In genomic region chr1:156602557-156602993, GRCh38 we compare ENCODE assay signal across 9 cellular contexts. TPM values are rescaled to one million over a fixed set of nuclear protein-coding genes. Genes with fewer than 3 reads are reported as not detected.
A peak's percentile ranks its signal among the peaks of the same experiment; 100 is the strongest.
DNase-seq lines count a peak whose midpoint lies in the region; ATAC-seq lines count a peak whose summit lies in the region.
"Had no signal": no experiment of that assay in that cellular context is flagged by ENCODE, and none has a peak within 500 bp of the region (broad histone marks: within the 10 kb centered on the region; RNA-seq: fewer than 3 reads in every experiment).

No MANE protein-coding gene starts in this region.

- H3K27ac Mint-ChIP-seq in activated naive CD8-positive, alpha-beta T cell treated with anti-CD3 and anti-CD28 coated beads for 36 hours, result peak overlapping the region; percentile 71
- peak overlapping the region in 8 of 10 donors; percentile 40 to 91 (median 84) for H3K27ac Mint-ChIP-seq in naive thymus-derived CD8-positive, alpha-beta T cell

- peak; percentile 30 for DNase-seq in G401 (ENCODE audit: low spot score)
- peak; percentile 80 for DNase-seq in Karpas-422
- no peak for DNase-seq in activated naive CD8-positive, alpha-beta T cell treated with anti-CD3 and anti-CD28 coated beads for 36 hours
- DNase-seq in naive thymus-derived CD8-positive, alpha-beta T cell, result peak in 1 of 10 donors; percentile 35
- DNase-seq in effector CD4-positive, alpha-beta T cell, result no peak
- no peak for DNase-seq in NCI-H2029 (lab: John Stamatoyannopoulos, UW)

- peaks cover 14% of the 10 kb centered on the region for H3K36me3 ChIP-seq in Karpas-422 (ENCODE audit: insufficient read depth, low read length)

- peaks cover 32% of the 10 kb centered on the region for H3K4me1 Mint-ChIP-seq in activated naive CD8-positive, alpha-beta T cell treated with anti-CD3 and anti-CD28 coated beads for 36 hours
- H3K4me1 Mint-ChIP-seq in naive thymus-derived CD8-positive, alpha-beta T cell, result peaks cover 13 to 42% (median 38%) of the 10 kb centered on the region in 4 donors

- peak overlapping the region; percentile 97 for H3K4me2 ChIP-seq in Karpas-422 (ENCODE audit: low read depth, low read length, poor library complexity, severe bottlenecking)

- H3K9me2 ChIP-seq in Karpas-422 (replicated peaks; ENCODE audit: insufficient read depth, low read length), result no peaks in the 10 kb centered on the region

- H3K9me3 ChIP-seq in Karpas-422 (ENCODE audit: low read length), result no peaks in the 10 kb centered on the region

- peaks cover 42% of the 10 kb centered on the region for H3K4me1 ChIP-seq in Karpas-422 (ENCODE audit: low read length)

- H4K20me1 ChIP-seq in Karpas-422 (ENCODE audit: insufficient read depth, low read depth, low read length), result no peaks in the 10 kb centered on the region

- H3K27me3 ChIP-seq in Karpas-422 (ENCODE audit: low read length), result no peaks in the 10 kb centered on the region

- H2AFZ ChIP-seq in Karpas-422 (ENCODE audit: low read length), result 0 out of 2 replicates have a peak overlapping the region, but pooled peaks have one; percentile 43

- in situ Hi-C loops in G401 (cut with HindIII; ENCODE audit: low sequenced_read_pairs), result no loop called here

- no peaks in the 10 kb centered on the region for H3K27me3 Mint-ChIP-seq in activated naive CD8-positive, alpha-beta T cell treated with anti-CD3 and anti-CD28 coated beads for 36 hours
- H3K27me3 Mint-ChIP-seq in naive thymus-derived CD8-positive, alpha-beta T cell, result no peaks in the 10 kb centered on the region

- H3K4me3 ChIP-seq in Karpas-422 (ENCODE audit: low read length), result peak overlapping the region; percentile 100; the same call in 1 of the 2 replicates

- no peaks in the 10 kb centered on the region for H3K9me3 Mint-ChIP-seq in activated naive CD8-positive, alpha-beta T cell treated with anti-CD3 and anti-CD28 coated beads for 36 hours
- H3K9me3 Mint-ChIP-seq in naive thymus-derived CD8-positive, alpha-beta T cell, result no peaks in the 10 kb centered on the region

- peaks cover 29% of the 10 kb centered on the region for H3K36me3 Mint-ChIP-seq in activated naive CD8-positive, alpha-beta T cell treated with anti-CD3 and anti-CD28 coated beads for 36 hours
- peaks cover 0 to 16% (median 0%) of the 10 kb centered on the region in 3 donors for H3K36me3 Mint-ChIP-seq in naive thymus-derived CD8-positive, alpha-beta T cell

- H3K27ac ChIP-seq in Karpas-422 (ENCODE audit: low read length), result 0 out of 2 replicates have a peak overlapping the region, but pooled peaks have one; percentile 74

- H3K4me3 Mint-ChIP-seq in activated naive CD8-positive, alpha-beta T cell treated with anti-CD3 and anti-CD28 coated beads for 36 hours, result no peak overlapping the region
- peak overlapping the region; percentile 8 to 84 (median 64) for H3K4me3 Mint-ChIP-seq in naive thymus-derived CD8-positive, alpha-beta T cell

- H3K79me2 ChIP-seq in Karpas-422 (ENCODE audit: low read length), result peaks cover 35% of the 10 kb centered on the region

- POLR2A ChIA-PET in naive thymus-derived CD8-positive, alpha-beta T cell (lab: Charles Lee), result interaction anchor here (1.0 to 3.4 kb wide), 4 partner anchors 11 to 102 kb away, joined by 3 to 28 read pairs (median 6); partner anchors contain the start of genes MEF2D and NAXE

- ATAC-seq in naive thymus-derived CD8-positive, alpha-beta T cell, result no peak
- ATAC-seq in HG03097 (IDR thresholded peaks at IDR 0.05; ENCODE audit: low FRiP score, unreplicated experiment), result no peak

- H3K9ac ChIP-seq in Karpas-422 (ENCODE audit: low read length), result peak overlapping the region; percentile 92

RNA-seq across cellular contexts. Expression of gene GPATCH4, which starts 1.3 kb away (rescaled TPM):
- total RNA-seq in G401 (2014; rRNA removed; shearing (Covaris generic)), result 13.7 and 25.4 TPM in 2 replicates
- total RNA-seq in Karpas-422 (2014; rRNA removed; shearing (Covaris generic); ENCODE audit: low replicate concordance), result 26.2 and 28.0 TPM in 2 replicates
- total RNA-seq in activated naive CD8-positive, alpha-beta T cell treated with anti-CD3 and anti-CD28 coated beads for 36 hours, result 100 to 1,000 TPM; 103 TPM
- total RNA-seq in naive thymus-derived CD8-positive, alpha-beta T cell, result 10 to 100 TPM; 44.2 to 45.1 TPM
- 10 to 100 TPM; 27.3 to 70.4 (median 42.0) TPM for polyA plus RNA-seq in naive thymus-derived CD8-positive, alpha-beta T cell

RNA-seq across cellular contexts. Expression of gene NAXE, which starts 11.0 kb away (rescaled TPM):
- total RNA-seq in G401 (2014; rRNA removed; shearing (Covaris generic)), result 103 and 112 TPM in 2 replicates
- total RNA-seq in Karpas-422 (2014; rRNA removed; shearing (Covaris generic); ENCODE audit: low replicate concordance), result 113 and 135 TPM in 2 replicates
- 10 to 100 TPM; 65.9 to 68.2 TPM for total RNA-seq in activated naive CD8-positive, alpha-beta T cell treated with anti-CD3 and anti-CD28 coated beads for 36 hours
- total RNA-seq in naive thymus-derived CD8-positive, alpha-beta T cell, result 10 to 100 TPM; 39.7 to 42.1 TPM
- polyA plus RNA-seq in naive thymus-derived CD8-positive, alpha-beta T cell, result 100 to 1,000 TPM in 2 of 3 donors, 10 to 100 TPM in 1; 85.6 to 124 (median 103) TPM

RNA-seq across cellular contexts. Expression of gene HAPLN2, which starts 16.6 kb away (rescaled TPM):
- total RNA-seq in G401 (2014; rRNA removed; shearing (Covaris generic)), result 0.25 and 0.44 TPM in 2 replicates
- total RNA-seq in Karpas-422 (2014; rRNA removed; shearing (Covaris generic); ENCODE audit: low replicate concordance), result 0.47 TPM in 1 of 2 replicates, not detected in the other
- total RNA-seq in activated naive CD8-positive, alpha-beta T cell treated with anti-CD3 and anti-CD28 coated beads for 36 hours, result not detected
- total RNA-seq in naive thymus-derived CD8-positive, alpha-beta T cell, result under 1 TPM; 0.39 to 0.58 TPM
- polyA plus RNA-seq in naive thymus-derived CD8-positive, alpha-beta T cell, result not detected

RNA-seq across cellular contexts. Expression of gene TTC24, which starts 23.1 kb away (rescaled TPM):
- not detected in 2 replicates for total RNA-seq in G401 (2014; rRNA removed; shearing (Covaris generic))
- 2.9 and 7.8 TPM in 2 replicates for total RNA-seq in Karpas-422 (2014; rRNA removed; shearing (Covaris generic); ENCODE audit: low replicate concordance)
- 10 to 100 TPM; 18.7 to 19.6 TPM for total RNA-seq in activated naive CD8-positive, alpha-beta T cell treated with anti-CD3 and anti-CD28 coated beads for 36 hours
- 10 to 100 TPM; 41.3 to 44.3 TPM for total RNA-seq in naive thymus-derived CD8-positive, alpha-beta T cell
- polyA plus RNA-seq in naive thymus-derived CD8-positive, alpha-beta T cell, result 1 to 10 TPM; 3.8 to 6.7 (median 6.7) TPM
- total RNA-seq: cardiac septum, skeletal muscle tissue had no signal

RNA-seq across cellular contexts. Expression of gene IQGAP3, which starts 30.2 kb away (rescaled TPM):
- total RNA-seq in G401 (2014; rRNA removed; shearing (Covaris generic)), result 13.4 and 16.9 TPM in 2 replicates
- total RNA-seq in Karpas-422 (2014; rRNA removed; shearing (Covaris generic); ENCODE audit: low replicate concordance), result 0.75 and 1.5 TPM in 2 replicates
- 10 to 100 TPM; 13.5 to 14.9 TPM for total RNA-seq in activated naive CD8-positive, alpha-beta T cell treated with anti-CD3 and anti-CD28 coated beads for 36 hours
- under 1 TPM in 1 of 2 experiments, not detected in 1; 0.08 TPM for total RNA-seq in naive thymus-derived CD8-positive, alpha-beta T cell
- not detected for polyA plus RNA-seq in naive thymus-derived CD8-positive, alpha-beta T cell

Comparison
In these comparisons a context has a peak if more than half of its experiments do, and no peak if none do; other contexts are left out.
1. DNase-seq: peak in G401 (single experiment) and Karpas-422 (single experiment); none in activated naive CD8-positive, alpha-beta T cell treated with anti-CD3 and anti-CD28 coated beads for 36 hours (single experiment), effector CD4-positive, alpha-beta T cell (single experiment) and NCI-H2029 (single experiment).